ENCODE assay signal across 9 cellular contexts in genomic region chr6:100175814-100176275, GRCh38.
DNase-seq lines count a peak whose midpoint lies in the region; ATAC-seq and FAIRE-seq lines count a peak whose summit lies in the region.
"Had no signal": no experiment of that assay in that cellular context is flagged by ENCODE, and none has a peak within 500 bp of the region (broad histone marks: within the 10 kb centered on the region; RNA-seq: fewer than 3 reads in every experiment).

No MANE protein-coding gene starts in this region.

- peak overlapping the region; percentile 36 for H3K4me2 ChIP-seq in skeletal muscle satellite cell (ENCODE audit: low read length)

- no peaks in the 10 kb centered on the region for H3K9me3 ChIP-seq in HAP-1
- H3K9me3 ChIP-seq in adipocyte (ENCODE audit: control insufficient read depth, low read length): no peaks in the 10 kb centered on the region
- no peaks in the 10 kb centered on the region for H3K9me3 ChIP-seq in skeletal muscle satellite cell (replicated peaks; ENCODE audit: low read length)

- DNase-seq in HAP-1 (ENCODE audit: low spot score in 2 of 2): peak; percentile 3 to 11
- peak; percentile 91 for DNase-seq in adipocyte (ENCODE audit: low read depth)
- DNase-seq in left ventricle myocardium superior: no peak
- no peak for DNase-seq in DMS153 (lab: John Stamatoyannopoulos, UW)
- no peak for DNase-seq in GM19239 (ENCODE audit: insufficient read length, low spot score)
- DNase-seq: NCI-H187 treated with DMSO at 0.1 percent for 48 hours had no signal

- H3K36me3 ChIP-seq in HAP-1 (replicated peaks) (no peaks in the 10 kb centered on the region), adipocyte (ENCODE audit: control insufficient read depth, insufficient read depth, low read length, severe bottlenecking) (no peaks in the 10 kb centered on the region), skeletal muscle satellite cell (ENCODE audit: insufficient read depth, low read length) (no peaks in the 10 kb centered on the region)

- no peak for FAIRE-seq in GM19239 (lab: Jason Lieb, UNC)

- in situ Hi-C loops in HAP-1 (cut with MboI; ENCODE audit: low sequenced_read_pairs): no loop called here

- no peaks in the 10 kb centered on the region for H3K27me3 ChIP-seq in HAP-1 (ENCODE audit: low read depth)
- no peaks in the 10 kb centered on the region for H3K27me3 ChIP-seq in adipocyte (replicated peaks; ENCODE audit: control insufficient read depth, insufficient read depth, low read length)
- H3K27me3 ChIP-seq in skeletal muscle satellite cell (ENCODE audit: control insufficient read depth, insufficient read depth, low read length): no peaks in the 10 kb centered on the region

- no peak overlapping the region for H3K4me3 ChIP-seq in HAP-1
- H3K4me3 ChIP-seq in adipocyte (ENCODE audit: low read length): peak overlapping the region; percentile 70
- peak overlapping the region; percentile 2 for H3K4me3 ChIP-seq in skeletal muscle satellite cell (ENCODE audit: low read length)

- intact Hi-C loops in left ventricle myocardium superior (cut with micrococcal nuclease): no loop called here

- H3K4me1 ChIP-seq in HAP-1 (peaks cover 17% of the 10 kb centered on the region; the same call in 1 of the 2 replicates), adipocyte (ENCODE audit: control insufficient read depth, insufficient read depth, low read length) (peaks cover 87% of the 10 kb centered on the region), skeletal muscle satellite cell (ENCODE audit: control insufficient read depth, insufficient read depth, low read length) (peaks cover 37% of the 10 kb centered on the region)

- peak; percentile 85 for ATAC-seq in left ventricle myocardium superior
- ATAC-seq in HG03175 (IDR thresholded peaks at IDR 0.05; ENCODE audit: unreplicated experiment): no peak
- no peak for ATAC-seq in HG03196 (IDR thresholded peaks at IDR 0.05; ENCODE audit: unreplicated experiment)

- H3K9ac ChIP-seq in adipocyte (ENCODE audit: low read length): peak overlapping the region; percentile 85
- H3K9ac ChIP-seq in skeletal muscle satellite cell (ENCODE audit: low read depth, low read length): peak overlapping the region; percentile 24

Comparison
In these comparisons a context has a peak if more than half of its experiments do, and no peak if none do; other contexts are left out.
1. DNase-seq: peak in HAP-1 (2 of 2) and adipocyte (single experiment); none in left ventricle myocardium superior (single experiment), DMS153 (single experiment) and GM19239 (single experiment).